In genomic region chr3:177777699-177778098, GRCh38 we compare ENCODE assay signal across 8 cellular contexts.
DNase-seq lines count a peak whose midpoint lies in the region; ATAC-seq and TF ChIP-seq lines count a peak whose summit lies in the region.

No MANE protein-coding gene starts in this region.

- no peaks in the 10 kb centered on the region for H3K36me3 ChIP-seq in lung (ENCODE audit: control insufficient read depth in 2 of 2, insufficient read depth in 2 of 2, low read length in 2 of 2)

- TF ChIP-seq CTCF in AG04450 (IDR thresholded peaks at IDR 0.05; ENCODE audit: low read depth, low read length) = peak; percentile 63
- TF ChIP-seq CTCF in lung (IDR thresholded peaks at IDR 0.05; ENCODE audit: control extremely low read depth, extremely low read depth) = peak; percentile 66

- ATAC-seq in GM18511 (IDR thresholded peaks at IDR 0.05; ENCODE audit: unreplicated experiment) (peak; percentile 90), HG02884 (IDR thresholded peaks at IDR 0.05; ENCODE audit: unreplicated experiment) (peak; percentile 91), lung (ENCODE audit: insufficient read depth, low FRiP score) (peak; percentile 72)
- peak; percentile 78 to 80 for ATAC-seq in stimulated activated naive B cell treated with anti-CD40 and anti-IgM and Interleukin-4, amounts not matched to agents 10 μg/mL and 1 μg/mL and 100 μg/mL, for 72 hours (replicated peaks)

- POLR2A ChIA-PET in AG04450 (lab: Yijun Ruan, JAX) = no interaction called here

- H3K9me3 Mint-ChIP-seq in stimulated activated naive B cell treated with anti-CD40 and anti-IgM and Interleukin-4, amounts not matched to agents 10 μg/mL and 1 μg/mL and 100 μg/mL, for 72 hours = no peaks in the 10 kb centered on the region

- H3K4me3 ChIP-seq in AG04450 (ENCODE audit: low read depth, low read length) (no peak overlapping the region), lung (no peak overlapping the region)

- H3K27ac ChIP-seq in AG04450 (ENCODE audit: low read depth, low read length) (no peak overlapping the region), lung (ENCODE audit: low read depth in 1 of 2, low read length in 1 of 2) (no peak overlapping the region)

- DNase-seq in AG04450 (ENCODE audit: low read depth, low spot score) (no peak), NCI-H1417 (lab: John Stamatoyannopoulos, UW) (peak; percentile 51 to 82 (median 62)), T1000 (lab: John Stamatoyannopoulos, UW) (peak; percentile 31), cerebellum (ENCODE audit: low spot score) (peak; percentile 11), lung (ENCODE audit: low spot score) (peak; percentile 55)
- DNase-seq in stimulated activated naive B cell treated with anti-CD40 and anti-IgM and Interleukin-4, amounts not matched to agents 10 μg/mL and 1 μg/mL and 100 μg/mL, for 72 hours = peak; percentile 51

- 68 to 83% methylated on average over 1 of the region's 1 CpG for WGBS in lung, 2 donors

- H3K27me3 ChIP-seq in AG04450 (ENCODE audit: control insufficient read depth, insufficient read depth, low read length) (no peaks in the 10 kb centered on the region), lung (ENCODE audit: control insufficient read depth, insufficient read depth) (no peaks in the 10 kb centered on the region)

- no peak overlapping the region for H3K27ac Mint-ChIP-seq in stimulated activated naive B cell treated with anti-CD40 and anti-IgM and Interleukin-4, amounts not matched to agents 10 μg/mL and 1 μg/mL and 100 μg/mL, for 72 hours

- CTCF ChIA-PET in AG04450 (lab: Charles Lee) = interaction anchor here (0.9 kb wide), 1 partner anchor 286 kb away, joined by 3 read pairs; no protein-coding TSS in a partner anchor

- peaks cover 14 to 26% of the 10 kb centered on the region in 2 donors for H3K4me1 Mint-ChIP-seq in stimulated activated naive B cell treated with anti-CD40 and anti-IgM and Interleukin-4, amounts not matched to agents 10 μg/mL and 1 μg/mL and 100 μg/mL, for 72 hours

- H3K9me3 ChIP-seq in AG04450 (ENCODE audit: control insufficient read depth, insufficient read depth, low read length) (no peaks in the 10 kb centered on the region), lung (ENCODE audit: control insufficient read depth in 2 of 2, insufficient read depth in 1 of 2, low read length in 1 of 2) (no peaks in the 10 kb centered on the region)

- H3K36me3 Mint-ChIP-seq in stimulated activated naive B cell treated with anti-CD40 and anti-IgM and Interleukin-4, amounts not matched to agents 10 μg/mL and 1 μg/mL and 100 μg/mL, for 72 hours = no peaks in the 10 kb centered on the region

- no peak overlapping the region for H3K4me3 Mint-ChIP-seq in stimulated activated naive B cell treated with anti-CD40 and anti-IgM and Interleukin-4, amounts not matched to agents 10 μg/mL and 1 μg/mL and 100 μg/mL, for 72 hours

- H3K27me3 Mint-ChIP-seq in stimulated activated naive B cell treated with anti-CD40 and anti-IgM and Interleukin-4, amounts not matched to agents 10 μg/mL and 1 μg/mL and 100 μg/mL, for 72 hours = no peaks in the 10 kb centered on the region

- H3K4me1 ChIP-seq in lung (ENCODE audit: control insufficient read depth in 2 of 2, insufficient read depth in 2 of 2, low read length in 2 of 2) = peaks cover 5 to 6% of the 10 kb centered on the region in 2 donors
